In the genomic region with DNA sequence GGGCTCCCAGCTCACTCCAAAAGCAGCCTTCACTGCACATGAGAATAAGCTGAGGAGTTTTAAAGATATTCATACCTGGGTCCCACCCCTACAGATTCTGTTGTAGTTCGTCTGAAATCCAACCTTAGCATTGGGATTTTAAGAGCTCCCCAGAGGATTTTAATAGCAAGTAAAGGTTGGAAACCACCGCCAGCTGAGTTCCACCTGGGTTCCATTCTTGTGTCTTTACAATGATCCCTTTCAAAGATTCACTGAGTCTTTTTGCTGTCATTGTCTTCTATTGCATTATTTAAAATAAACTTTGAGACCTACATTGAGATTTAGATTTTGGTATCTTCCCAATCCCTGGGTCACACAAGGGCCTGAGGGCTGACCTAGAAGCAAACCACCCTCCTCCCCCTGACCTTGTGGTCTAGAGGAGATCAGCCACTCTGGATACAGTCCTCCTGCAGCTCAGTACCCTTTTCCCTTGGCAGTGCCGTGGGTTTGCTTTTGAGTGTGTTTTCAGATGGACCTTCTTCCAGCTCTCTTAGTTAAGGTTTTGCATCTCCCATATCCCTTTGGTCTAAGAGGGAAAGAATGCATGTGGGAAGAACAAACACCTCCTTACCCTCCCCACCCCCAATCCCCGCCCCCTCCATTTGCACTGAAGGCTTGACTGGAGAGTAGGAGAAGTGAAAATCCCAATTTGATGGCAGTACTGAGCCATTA, we compare ENCODE assay signal across 22 cellular contexts. TPM values are rescaled to one million over a fixed set of nuclear protein-coding genes. Genes with fewer than 3 reads are reported as not detected.
A peak's percentile ranks its signal among the peaks of the same experiment; 100 is the strongest.
DNase-seq lines count a peak whose midpoint lies in the region; ATAC-seq and TF ChIP-seq lines count a peak whose summit lies in the region.
"Had no signal": no experiment of that assay in that cellular context is flagged by ENCODE, and none has a peak within 500 bp of the region (broad histone marks: within the 10 kb centered on the region; RNA-seq: fewer than 3 reads in every experiment).

No MANE protein-coding gene starts in this region.

- H3K4me3 ChIP-seq in DOHH2 (ENCODE audit: low read length) (no peak overlapping the region), HEK293 (ENCODE audit: low read depth, low read length) (no peak overlapping the region), Panc1 (ENCODE audit: low read depth in 2 of 2, low read length in 2 of 2) (no peak overlapping the region), iPS-18a (ENCODE audit: low read length) (peak overlapping the region; percentile 57)
- H3K4me3 ChIP-seq: A549, adrenal gland, colonic mucosa, PC-9 had no signal

- no peaks in the 10 kb centered on the region; the same call in 1 of the 2 replicates for H3F3A ChIP-seq in DOHH2 (ENCODE audit: control insufficient read depth, insufficient read depth)

- no peaks in the 10 kb centered on the region for H3K79me2 ChIP-seq in DOHH2 (ENCODE audit: control insufficient read depth, low read length)

- H3K4me1 Mint-ChIP-seq in activated CD4-positive, alpha-beta T cell treated with anti-CD3 and anti-CD28 coated beads for 36 hours, result no peaks in the 10 kb centered on the region

- no peaks in the 10 kb centered on the region for H3K36me3 Mint-ChIP-seq in activated CD4-positive, alpha-beta T cell treated with anti-CD3 and anti-CD28 coated beads for 36 hours (ENCODE audit: low read depth)

- POLR2A ChIA-PET in HEK293 (lab: Yijun Ruan, JAX) (no interaction called here), Panc1 (lab: Charles Lee) (no interaction called here)
- POLR2A ChIA-PET in activated CD4-positive, alpha-beta T cell treated with anti-CD3 and anti-CD28 coated beads for 36 hours (lab: Charles Lee), result interaction anchor here (0.6 kb wide), 1 partner anchor 68 kb away, joined by 3 read pairs; no protein-coding TSS in a partner anchor

- H3K27ac ChIP-seq in DOHH2 (ENCODE audit: low read depth, low read length), result no peak overlapping the region
- H3K27ac ChIP-seq in HEK293 (ENCODE audit: extremely low read depth, low read depth, low read length), result no peak overlapping the region
- no peak overlapping the region for H3K27ac ChIP-seq in Panc1 (ENCODE audit: low read length)
- H3K27ac ChIP-seq in iPS-18a (ENCODE audit: low read length), result peak overlapping the region; percentile 86
- H3K27ac ChIP-seq: A549, adrenal gland, colonic mucosa, PC-9 had no signal

- H3K4me3 Mint-ChIP-seq in activated CD4-positive, alpha-beta T cell treated with anti-CD3 and anti-CD28 coated beads for 36 hours, result no peak overlapping the region

- no peaks in the 10 kb centered on the region for H3K9me3 Mint-ChIP-seq in activated CD4-positive, alpha-beta T cell treated with anti-CD3 and anti-CD28 coated beads for 36 hours (ENCODE audit: low read depth)

- no peak for DNase-seq in Panc1 (ENCODE audit: low read depth, low spot score)
- no peak for DNase-seq in activated CD4-positive, alpha-beta T cell treated with anti-CD3 and anti-CD28 coated beads for 36 hours
- no peak for DNase-seq in stimulated activated CD4-positive, alpha-beta T cell treated with anti-CD3 and anti-CD28 coated beads, Interleukin-4, amount 100 ng/mL, for 1 hour
- DNase-seq: activated CD4-positive, alpha-beta T cell treated with anti-CD3 and anti-CD28 coated beads, Interleukin-2, amount 50 U/mL, for 4 hours; activated gamma-delta T cell; adrenal gland; Caco-2; colonic mucosa; head of caudate nucleus; kidney glomerular epithelial cell; NCI-H1092; NCI-H2029; NCI-H774; PC-9; T-helper 1 cell had no signal

- H4K20me1 ChIP-seq in DOHH2 (ENCODE audit: control insufficient read depth, insufficient read depth, low read depth, low read length), result no peaks in the 10 kb centered on the region

- H3K27ac Mint-ChIP-seq in activated CD4-positive, alpha-beta T cell treated with anti-CD3 and anti-CD28 coated beads for 36 hours, result no peak overlapping the region

- H3K27me3 Mint-ChIP-seq in activated CD4-positive, alpha-beta T cell treated with anti-CD3 and anti-CD28 coated beads for 36 hours, result no peaks in the 10 kb centered on the region

- H3K27me3 ChIP-seq in DOHH2 (ENCODE audit: control insufficient read depth, low read length), result no peaks in the 10 kb centered on the region
- H3K27me3 ChIP-seq in Panc1 (ENCODE audit: control insufficient read depth, insufficient read depth, low read length), result no peaks in the 10 kb centered on the region
- H3K27me3 ChIP-seq in iPS-18a (ENCODE audit: control insufficient read depth, insufficient read depth, low read length), result no peaks in the 10 kb centered on the region
- H3K27me3 ChIP-seq: adrenal gland, colonic mucosa had no signal

- TF ChIP-seq CTCF in DOHH2 (IDR thresholded peaks at IDR 0.05; ENCODE audit: low read depth, low read length, poor library complexity, severe bottlenecking), result no peak
- TF ChIP-seq CTCF in HEK293 (tag by site-specific recombination; IDR thresholded peaks at IDR 0.05), result no peak
- no peak for TF ChIP-seq CTCF in Panc1 (IDR thresholded peaks at IDR 0.05)

- H3K9me3 ChIP-seq in DOHH2 (ENCODE audit: control insufficient read depth, insufficient read depth, low read length) (no peaks in the 10 kb centered on the region), HEK293 (ENCODE audit: control insufficient read depth, insufficient read depth, low read depth, low read length) (no peaks in the 10 kb centered on the region), Panc1 (ENCODE audit: control insufficient read depth, insufficient read depth, low read depth, low read length) (no peaks in the 10 kb centered on the region), iPS-18a (ENCODE audit: control insufficient read depth, low read depth, low read length) (no peaks in the 10 kb centered on the region)
- H3K9me3 ChIP-seq: A549, adrenal gland, Caco-2, colonic mucosa had no signal

- ATAC-seq in Panc1 (0 out of 2 replicates have a peak, but pooled peaks have one; percentile 22), HG03565 (IDR thresholded peaks at IDR 0.05; ENCODE audit: unreplicated experiment) (no peak), esophagus mucosa (no peak)
- ATAC-seq in activated CD4-positive, alpha-beta T cell treated with anti-CD3 and anti-CD28 coated beads for 36 hours, result no peak
- ATAC-seq: A549, sciatic nerve had no signal

- H3K9ac ChIP-seq in iPS-18a (ENCODE audit: low read length), result peak overlapping the region; percentile 46

- no TSS peak for BruUV-seq in Panc1 (replicated peaks; lab: Mats Ljungman, UMichigan)

- H3K4me1 ChIP-seq in DOHH2 (ENCODE audit: control insufficient read depth, low read length) (peaks cover 40% of the 10 kb centered on the region), HEK293 (ENCODE audit: control insufficient read depth, insufficient read depth, low read length) (peaks cover 2% of the 10 kb centered on the region; the same call in 1 of the 2 replicates), Panc1 (ENCODE audit: control insufficient read depth, insufficient read depth, low read length) (no peaks in the 10 kb centered on the region), iPS-18a (ENCODE audit: control insufficient read depth, low read depth, low read length) (peaks cover 21% of the 10 kb centered on the region)
- H3K4me1 ChIP-seq: adrenal gland, colonic mucosa had no signal

- in situ Hi-C loops in Panc1 (cut with HindIII; ENCODE audit: low pct_unique_long_range_greater_than_20kb, low sequenced_read_pairs), result no loop called here

- CTCF ChIA-PET in HEK293 (lab: Yijun Ruan, JAX), result interaction anchor here (0.9 to 1.3 kb wide), 3 partner anchors 9 to 351 kb away, joined by 3 to 4 read pairs (median 3); no protein-coding TSS in a partner anchor
- CTCF ChIA-PET in Panc1 (lab: Charles Lee), result no interaction called here
- CTCF ChIA-PET in activated CD4-positive, alpha-beta T cell treated with anti-CD3 and anti-CD28 coated beads for 36 hours (lab: Charles Lee), result interaction anchor here (0.5 to 2.0 kb wide), 3 partner anchors 131 to 798 kb away, joined by 3 to 11 read pairs (median 4); no protein-coding TSS in a partner anchor

- peak overlapping the region; percentile 11; the same call in 1 of the 2 replicates for H3K4me2 ChIP-seq in DOHH2 (ENCODE audit: low read length)
- H3K4me2 ChIP-seq: A549, PC-9 had no signal

- intact Hi-C loops in Panc1 (cut with micrococcal nuclease; ENCODE audit: unreplicated experiment), result no loop called here
- intact Hi-C loops in activated CD4-positive, alpha-beta T cell treated with anti-CD3 and anti-CD28 coated beads for 36 hours (cut with DNase I, micrococcal nuclease), result no loop called here

- H3K9me2 ChIP-seq in DOHH2 (replicated peaks; ENCODE audit: control insufficient read depth, low read length), result no peaks in the 10 kb centered on the region

- H3K36me3 ChIP-seq in DOHH2 (ENCODE audit: control insufficient read depth, low read length) (no peaks in the 10 kb centered on the region), HEK293 (ENCODE audit: control insufficient read depth in 2 of 2, insufficient read depth in 1 of 2, low read length in 2 of 2) (no peaks in the 10 kb centered on the region), Panc1 (ENCODE audit: control insufficient read depth, insufficient read depth, low read length) (no peaks in the 10 kb centered on the region), iPS-18a (ENCODE audit: control insufficient read depth, low read depth, low read length) (no peaks in the 10 kb centered on the region)
- H3K36me3 ChIP-seq: adrenal gland, colonic mucosa had no signal

TF ChIP-seq in HEK293, 187 proteins besides CTCF, POLR2A, EP300 and RAD21:
- peak; percentile 38; the same call in 1 of the 2 replicates for TF ChIP-seq ZFHX2 (tag by site-specific recombination; conservative IDR thresholded peaks at IDR 0.05)
- TF ChIP-seq GLIS2 (tag by site-specific recombination; IDR thresholded peaks at IDR 0.05), result no peak
- TF ChIP-seq ZNF391 (tag by site-specific recombination; IDR thresholded peaks at IDR 0.05; ENCODE audit: borderline replicate concordance, low read depth), result no peak
- TF ChIP-seq ZNF530 (tag by site-specific recombination; IDR thresholded peaks at IDR 0.05; ENCODE audit: low read depth), result no peak

RNA-seq across cellular contexts. Expression of gene SIRT1, which starts 22.6 kb away (rescaled TPM):
- total RNA-seq in Panc1 (2021; ENCODE audit: unreplicated experiment) (45.0 TPM), esophagus mucosa (10.2 TPM)
- polyA plus RNA-seq in Panc1 (2012; ENCODE audit: insufficient read length), result 22.0 TPM
- total RNA-seq in activated CD4-positive, alpha-beta T cell treated with anti-CD3 and anti-CD28 coated beads for 36 hours, result 10 to 100 TPM; 19.6 to 23.5 TPM

RNA-seq across cellular contexts. Expression of gene DNAJC12, which starts 23.9 kb away (rescaled TPM):
- total RNA-seq in Panc1 (2021; ENCODE audit: unreplicated experiment) (0.44 TPM), esophagus mucosa (0.16 TPM)
- polyA plus RNA-seq in Panc1 (2012; ENCODE audit: insufficient read length), result 0.39 TPM
- total RNA-seq in activated CD4-positive, alpha-beta T cell treated with anti-CD3 and anti-CD28 coated beads for 36 hours, result 1 to 10 TPM; 6.6 to 7.0 TPM
